ENCODE assay signal across 21 cellular contexts in genomic region chr1:203159844-203160243, GRCh38. TPM values are rescaled to one million over a fixed set of nuclear protein-coding genes. Genes with fewer than 3 reads are reported as not detected.
A peak's percentile ranks its signal among the peaks of the same experiment; 100 is the strongest.
DNase-seq lines count a peak whose midpoint lies in the region; FAIRE-seq and TF ChIP-seq lines count a peak whose summit lies in the region.
"Had no signal": no experiment of that assay in that cellular context is flagged by ENCODE, and none has a peak within 500 bp of the region (broad histone marks: within the 10 kb centered on the region; RNA-seq: fewer than 3 reads in every experiment).

No MANE protein-coding gene starts in this region.

- intact Hi-C loops in kidney (cut with DNase I): no loop called here

- FAIRE-seq in kidney (lab: Jason Lieb, UNC): no peak
- FAIRE-seq: A204.1, G401.6, GM12892, GM18507, H54 had no signal

- H3K4me1 ChIP-seq in kidney (ENCODE audit: control insufficient read depth in 1 of 2, insufficient read depth in 1 of 2, low read depth in 1 of 2, low read length in 2 of 2): no peaks in the 10 kb centered on the region

- no peaks in the 10 kb centered on the region for H3K9me3 ChIP-seq in kidney (ENCODE audit: control insufficient read depth in 1 of 2, low read length in 2 of 2)
- H3K9me3 ChIP-seq: BE2C had no signal

- H3K36me3 ChIP-seq in kidney (ENCODE audit: control insufficient read depth in 1 of 2, insufficient read depth in 2 of 2, low read length in 2 of 2): no peaks in the 10 kb centered on the region
- H3K36me3 ChIP-seq: BE2C had no signal

- H3K36me3 Mint-ChIP-seq in nephron (ENCODE audit: low read depth): peaks cover 11% of the 10 kb centered on the region
- H3K36me3 Mint-ChIP-seq: CD4-positive, CD25-positive, alpha-beta regulatory T cell; CD8-positive, alpha-beta memory T cell had no signal

- H3K27ac ChIP-seq in cingulate gyrus (ENCODE audit: low read depth, low read length): peak overlapping the region; percentile 61
- H3K27ac ChIP-seq in kidney (ENCODE audit: low read depth in 2 of 2, low read length in 2 of 2): no peak overlapping the region
- H3K27ac ChIP-seq: GM23248, HL-60 had no signal

- DNase-seq in kidney: peak; percentile 7
- DNase-seq in NK-92 treated with Interleukin-12 subunit alpha and Interleukin-12 subunit beta, amount 100 ng/mL, for 24 hours (lab: John Stamatoyannopoulos, UW): no peak
- no peak for DNase-seq in DMS53 (lab: John Stamatoyannopoulos, UW)
- DNase-seq in NAMALWA (ENCODE audit: low spot score): no peak
- DNase-seq: ACHN; BE2C; CD4-positive, CD25-positive, alpha-beta regulatory T cell; CD8-positive, alpha-beta memory T cell; COR-L47; DMS 273 treated with DMSO at 0.1 percent for 48 hours; GM23248; HFFc6 had no signal

- H3K4me1 Mint-ChIP-seq in nephron: peaks cover 26% of the 10 kb centered on the region
- H3K4me1 Mint-ChIP-seq: CD4-positive, CD25-positive, alpha-beta regulatory T cell; CD8-positive, alpha-beta memory T cell had no signal

- H3K9ac ChIP-seq in kidney (ENCODE audit: low read length in 2 of 2): no peak overlapping the region
- H3K9ac ChIP-seq: GM23248 had no signal

- H3K27ac Mint-ChIP-seq in nephron: peak overlapping the region in 2 of 3 experiments; percentile 7 to 27
- H3K27ac Mint-ChIP-seq: CD4-positive, CD25-positive, alpha-beta regulatory T cell; CD8-positive, alpha-beta memory T cell; HFFc6 had no signal

- H3K4me3 ChIP-seq in kidney (ENCODE audit: low read length in 2 of 2): no peak overlapping the region
- H3K4me3 ChIP-seq: GM23248 had no signal

- peaks cover 4% of the 10 kb centered on the region for H3K27me3 Mint-ChIP-seq in nephron (ENCODE audit: low read depth)

- peaks cover 10% of the 10 kb centered on the region for H3K9me3 Mint-ChIP-seq in nephron

- no peak overlapping the region for H3K4me3 Mint-ChIP-seq in nephron
- H3K4me3 Mint-ChIP-seq: CD4-positive, CD25-positive, alpha-beta regulatory T cell; CD8-positive, alpha-beta memory T cell; HFFc6 had no signal

- TF ChIP-seq CTCF in kidney (IDR thresholded peaks at IDR 0.05; ENCODE audit: borderline replicate concordance, extremely low read depth, insufficient read depth) (no peak), nephron (IDR thresholded peaks at IDR 0.05; ENCODE audit: unreplicated experiment in 3 of 3) (no peak)

RNA-seq across cellular contexts. Expression of gene MYBPH, which starts 15.8 kb away (rescaled TPM):
- not detected for total RNA-seq in kidney
- 2.3 TPM for polyA plus RNA-seq in kidney (ENCODE audit: insufficient read depth, low read depth, low replicate concordance)
- total RNA-seq: CD4-positive, CD25-positive, alpha-beta regulatory T cell; CD8-positive, alpha-beta memory T cell; HFFc6; HT1080 had no signal
- polyA plus RNA-seq: CD4-positive, CD25-positive, alpha-beta regulatory T cell; CD8-positive, alpha-beta memory T cell had no signal

RNA-seq across cellular contexts. Expression of gene CHI3L1, which starts 26.7 kb away (rescaled TPM):
- 49.5 TPM for total RNA-seq in kidney
- 96.6 TPM for polyA plus RNA-seq in kidney (ENCODE audit: insufficient read depth, low read depth, low replicate concordance)
- total RNA-seq: CD4-positive, CD25-positive, alpha-beta regulatory T cell; CD8-positive, alpha-beta memory T cell; HFFc6 had no signal
- polyA plus RNA-seq: CD4-positive, CD25-positive, alpha-beta regulatory T cell; CD8-positive, alpha-beta memory T cell had no signal

RNA-seq across cellular contexts. Expression of gene ADORA1, which starts 32.3 kb away (rescaled TPM):
- total RNA-seq in kidney: 4.9 TPM
- 21.2 TPM for polyA plus RNA-seq in kidney (ENCODE audit: insufficient read depth, low read depth, low replicate concordance)
- total RNA-seq: CD4-positive, CD25-positive, alpha-beta regulatory T cell; CD8-positive, alpha-beta memory T cell had no signal
- polyA plus RNA-seq: CD4-positive, CD25-positive, alpha-beta regulatory T cell; CD8-positive, alpha-beta memory T cell had no signal
